Comparison of ENCODE assay signal across 32 cellular contexts in genomic region chr10:74300651-74301050, GRCh38.
DNase-seq lines count a peak whose midpoint lies in the region; ATAC-seq and TF ChIP-seq lines count a peak whose summit lies in the region.
"Had no signal": no experiment of that assay in that cellular context is flagged by ENCODE, and none has a peak within 500 bp of the region (broad histone marks: within the 10 kb centered on the region; RNA-seq: fewer than 3 reads in every experiment).

No MANE protein-coding gene starts in this region.

- 0 out of 22 replicates have a peak, but pooled peaks cover 0 to 7% (median 0%) of the 10 kb centered on the region in 11 experiments for H3K9me3 ChIP-seq in BLaER1 treated with 17β-estradiol and CSF1 and Interleukin-3, amounts not matched to agents 10 nM and 100 nM (replicated peaks in 1 of 11)
- H3K9me3 ChIP-seq: mucosa of descending colon, Peyer's patch, psoas muscle, sigmoid colon, SJCRH30, tibial artery had no signal

- peak overlapping the region in 5 of 11 experiments; percentile 3 to 70 (median 29); a peak in 4 of 22 replicates for H3K9ac ChIP-seq in BLaER1 treated with 17β-estradiol and CSF1 and Interleukin-3, amounts not matched to agents 10 nM and 100 nM

- TF ChIP-seq CTCF in HFFc6 (IDR thresholded peaks at IDR 0.05), result no peak

- peaks cover 7% of the 10 kb centered on the region for H3K36me3 Mint-ChIP-seq in HFFc6 (ENCODE audit: low read depth)
- H3K36me3 Mint-ChIP-seq in dendritic cell treated with granulocyte-macrophage colony-stimulating factor and Interleukin-4, amounts not matched to agents 40 ng/mL and 50 ng/mL, for 4 days (ENCODE audit: low read depth), result no peaks in the 10 kb centered on the region
- H3K36me3 Mint-ChIP-seq: natural killer cell treated with Interleukin-12 subunit alpha and Interleukin-12 subunit beta and Interleukin-15 and Interleukin-18, amount 100 ng/mL, for 72 hours had no signal

- H3K4me2 ChIP-seq in BLaER1 treated with 17β-estradiol and CSF1 and Interleukin-3, amounts not matched to agents 10 nM and 100 nM, result peak overlapping the region in 9 of 11 experiments; percentile 5 to 62 (median 36); a peak in 9 of 22 replicates

- peaks cover 0 to 23% (median 9%) of the 10 kb centered on the region in 11 experiments; a peak in 12 of 22 replicates for H3K36me3 ChIP-seq in BLaER1 treated with 17β-estradiol and CSF1 and Interleukin-3, amounts not matched to agents 10 nM and 100 nM
- H3K36me3 ChIP-seq: Peyer's patch, sigmoid colon, SJCRH30, tibial artery, WERI-Rb-1 had no signal

- peaks cover 0 to 5% (median 0%) of the 10 kb centered on the region in 11 experiments; a peak in 7 of 22 replicates for H4K20me1 ChIP-seq in BLaER1 treated with 17β-estradiol and CSF1 and Interleukin-3, amounts not matched to agents 10 nM and 100 nM

- H3K4me3 ChIP-seq in BLaER1 treated with 17β-estradiol and CSF1 and Interleukin-3, amounts not matched to agents 10 nM and 100 nM, result no peak overlapping the region
- H3K4me3 ChIP-seq: lung, mucosa of descending colon, Peyer's patch, psoas muscle, sigmoid colon, SJCRH30, tibial artery had no signal

- H3K27me3 ChIP-seq in BLaER1 treated with 17β-estradiol and CSF1 and Interleukin-3, amounts not matched to agents 10 nM and 100 nM, result no peaks in the 10 kb centered on the region
- H3K27me3 ChIP-seq: Peyer's patch, sigmoid colon, SJCRH30, tibial artery had no signal

- no peak overlapping the region for H3K4me3 Mint-ChIP-seq in HFFc6
- H3K4me3 Mint-ChIP-seq in dendritic cell treated with granulocyte-macrophage colony-stimulating factor and Interleukin-4, amounts not matched to agents 40 ng/mL and 50 ng/mL, for 4 days, result no peak overlapping the region
- H3K4me3 Mint-ChIP-seq: activated naive CD8-positive, alpha-beta T cell treated with anti-CD3 and anti-CD28 coated beads for 36 hours; natural killer cell treated with Interleukin-12 subunit alpha and Interleukin-12 subunit beta and Interleukin-15 and Interleukin-18, amount 100 ng/mL, for 72 hours had no signal

- H3K4me1 ChIP-seq in BLaER1 treated with 17β-estradiol and CSF1 and Interleukin-3, amounts not matched to agents 10 nM and 100 nM, result peaks cover 5 to 18% (median 11%) of the 10 kb centered on the region in 10 experiments; a peak in 19 of 20 replicates
- H3K4me1 ChIP-seq: Peyer's patch, sigmoid colon, SJCRH30 had no signal

- ATAC-seq in GM21786 (IDR thresholded peaks at IDR 0.05; ENCODE audit: unreplicated experiment) (no peak), GM21619 (IDR thresholded peaks at IDR 0.05; ENCODE audit: unreplicated experiment) (no peak)
- ATAC-seq: mucosa of descending colon; natural killer cell treated with Interleukin-12 subunit alpha and Interleukin-12 subunit beta and Interleukin-15 and Interleukin-18, amount 100 ng/mL, for 72 hours; psoas muscle had no signal

- H3K27ac Mint-ChIP-seq in HFFc6, result 0 out of 2 replicates have a peak overlapping the region, but pooled peaks have one; percentile 31
- peak overlapping the region; percentile 77 for H3K27ac Mint-ChIP-seq in dendritic cell treated with granulocyte-macrophage colony-stimulating factor and Interleukin-4, amounts not matched to agents 40 ng/mL and 50 ng/mL, for 4 days
- H3K27ac Mint-ChIP-seq: activated naive CD8-positive, alpha-beta T cell treated with anti-CD3 and anti-CD28 coated beads for 36 hours; natural killer cell treated with Interleukin-12 subunit alpha and Interleukin-12 subunit beta and Interleukin-15 and Interleukin-18, amount 100 ng/mL, for 72 hours had no signal

- DNase-seq in HFFc6 (no peak), NOMO-1 treated with DMSO at 0.1 percent for 48 hours (lab: John Stamatoyannopoulos, UW; ENCODE audit: unreplicated experiment) (peak; percentile 87), T-helper 9 cell (no peak), NCI-H748 treated with DMSO at 0.1 percent for 48 hours (lab: John Stamatoyannopoulos, UW) (no peak)
- DNase-seq: activated CD4-positive, alpha-beta T cell treated with anti-CD3 and anti-CD28 coated beads for 48 hours; activated gamma-delta T cell; activated naive CD8-positive, alpha-beta T cell treated with anti-CD3 and anti-CD28 coated beads for 36 hours; aorta; effector CD8-positive, alpha-beta T cell; hippocampal formation; mucosa of descending colon; NCI-H1105 treated with DMSO at 0.1 percent for 48 hours; NCI-H187 treated with DMSO at 0.1 percent for 48 hours; NCI-H2171 treated with DMSO at 0.1 percent for 48 hours; NCI-H524; Peyer's patch; psoas muscle; sigmoid colon; SJCRH30; stimulated activated CD4-positive, alpha-beta T cell treated with anti-CD3 and anti-CD28 coated beads, Interleukin-12 subunit alpha, Interleukin-12 subunit beta, amount 100 ng/mL, for 4 hours; stimulated activated CD4-positive, alpha-beta T cell treated with anti-CD3 and anti-CD28 coated beads, Interleukin-2, amount 100 ng/mL, for 48 hours; T1000; tibial artery; WERI-Rb-1 had no signal

- H3K27ac ChIP-seq in BLaER1 treated with 17β-estradiol and CSF1 and Interleukin-3, amounts not matched to agents 10 nM and 100 nM, result peak overlapping the region in 10 of 11 experiments; percentile 48 to 84 (median 66); a peak in 20 of 22 replicates
- H3K27ac ChIP-seq: C4-2B, epithelial cell of prostate, Peyer's patch, psoas muscle, sigmoid colon, SJCRH30, tibial artery, WERI-Rb-1 had no signal

- H3K27me3 Mint-ChIP-seq in HFFc6 (ENCODE audit: insufficient read depth), result peaks cover 4% of the 10 kb centered on the region; the same call in 1 of the 2 replicates
- H3K27me3 Mint-ChIP-seq in dendritic cell treated with granulocyte-macrophage colony-stimulating factor and Interleukin-4, amounts not matched to agents 40 ng/mL and 50 ng/mL, for 4 days, result no peaks in the 10 kb centered on the region
- H3K27me3 Mint-ChIP-seq: activated naive CD8-positive, alpha-beta T cell treated with anti-CD3 and anti-CD28 coated beads for 36 hours; natural killer cell treated with Interleukin-12 subunit alpha and Interleukin-12 subunit beta and Interleukin-15 and Interleukin-18, amount 100 ng/mL, for 72 hours had no signal

- no peaks in the 10 kb centered on the region for H3K9me3 Mint-ChIP-seq in HFFc6
- no peaks in the 10 kb centered on the region for H3K9me3 Mint-ChIP-seq in dendritic cell treated with granulocyte-macrophage colony-stimulating factor and Interleukin-4, amounts not matched to agents 40 ng/mL and 50 ng/mL, for 4 days
- H3K9me3 Mint-ChIP-seq: activated naive CD8-positive, alpha-beta T cell treated with anti-CD3 and anti-CD28 coated beads for 36 hours; natural killer cell treated with Interleukin-12 subunit alpha and Interleukin-12 subunit beta and Interleukin-15 and Interleukin-18, amount 100 ng/mL, for 72 hours had no signal

- intact Hi-C loops in dendritic cell treated with granulocyte-macrophage colony-stimulating factor and Interleukin-4, amounts not matched to agents 40 ng/mL and 50 ng/mL, for 4 days (cut with micrococcal nuclease), result no loop called here

- peaks cover 17% of the 10 kb centered on the region for H3K4me1 Mint-ChIP-seq in HFFc6 (ENCODE audit: low read depth)
- peaks cover 6% of the 10 kb centered on the region for H3K4me1 Mint-ChIP-seq in dendritic cell treated with granulocyte-macrophage colony-stimulating factor and Interleukin-4, amounts not matched to agents 40 ng/mL and 50 ng/mL, for 4 days (ENCODE audit: low read depth)
